In genomic region chr6:9140181-9140580, GRCh38 we compare ENCODE assay signal across 14 cellular contexts.
DNase-seq lines count a peak whose midpoint lies in the region; ATAC-seq, FAIRE-seq and TF ChIP-seq lines count a peak whose summit lies in the region.
"Had no signal": no experiment of that assay in that cellular context is flagged by ENCODE, and none has a peak within 500 bp of the region (broad histone marks: within the 10 kb centered on the region; RNA-seq: fewer than 3 reads in every experiment).

No MANE protein-coding gene starts in this region.

- FAIRE-seq in islet of Langerhans (lab: Jason Lieb, UNC), result peak; percentile 56

- TF ChIP-seq CTCF in AG10803 (conservative IDR thresholded peaks at IDR 0.05; ENCODE audit: low read length) (no peak), RWPE2 (IDR thresholded peaks at IDR 0.05; ENCODE audit: poor library complexity, severe bottlenecking) (no peak)

- H3K27me3 ChIP-seq in RWPE2 (ENCODE audit: insufficient read depth, poor library complexity, severe bottlenecking), result no peaks in the 10 kb centered on the region
- H3K27me3 ChIP-seq: BLaER1 treated with 17β-estradiol and CSF1 and Interleukin-3, amounts not matched to agents 10 nM and 100 nM; SJSA1 had no signal

- H3K4me3 ChIP-seq in AG10803 (ENCODE audit: low read length) (peak overlapping the region; percentile 42), RWPE2 (ENCODE audit: severe bottlenecking) (no peak overlapping the region)
- H3K4me3 ChIP-seq: BLaER1 treated with 17β-estradiol and CSF1 and Interleukin-3, amounts not matched to agents 10 nM and 100 nM; HAP-1; SJSA1 had no signal

- no peaks in the 10 kb centered on the region for H3K36me3 ChIP-seq in RWPE2 (ENCODE audit: low read depth)
- H3K36me3 ChIP-seq: BLaER1 treated with 17β-estradiol and CSF1 and Interleukin-3, amounts not matched to agents 10 nM and 100 nM; HAP-1; SJSA1 had no signal

- DNase-seq in AG10803 (ENCODE audit: low read depth), result no peak
- DNase-seq in NCI-H1417 treated with DMSO at 0.1 percent for 48 hours (lab: John Stamatoyannopoulos, UW), result peak; percentile 58
- no peak for DNase-seq in RWPE2 (ENCODE audit: low spot score)
- DNase-seq in central memory CD4-positive, alpha-beta T cell, result no peak
- no peak for DNase-seq in activated CD4-positive, alpha-beta T cell treated with anti-CD3 and anti-CD28 coated beads, Interleukin-2, amount 50 U/mL, for 48 hours
- DNase-seq: stimulated activated naive CD8-positive, alpha-beta T cell treated with anti-CD3 and anti-CD28 coated beads, Interleukin-15, Interleukin-2, amounts not matched to agents 100 U/mL and 50 U/mL, for 24 hours had no signal

- peaks cover 11% of the 10 kb centered on the region for H3K4me1 ChIP-seq in RWPE2 (ENCODE audit: insufficient read depth, poor library complexity, severe bottlenecking)
- H3K4me1 ChIP-seq: BLaER1 treated with 17β-estradiol and CSF1 and Interleukin-3, amounts not matched to agents 10 nM and 100 nM; HAP-1 had no signal

- ATAC-seq in RWPE2 (ENCODE audit: low read depth), result peak; percentile 83
- no peak for ATAC-seq in GM21360 (IDR thresholded peaks at IDR 0.05; ENCODE audit: unreplicated experiment)
- ATAC-seq in HG03175 (IDR thresholded peaks at IDR 0.05; ENCODE audit: unreplicated experiment), result no peak
- ATAC-seq: right cardiac atrium; stimulated activated naive CD8-positive, alpha-beta T cell treated with anti-CD3 and anti-CD28 coated beads, Interleukin-15, Interleukin-2, amounts not matched to agents 100 U/mL and 50 U/mL, for 24 hours had no signal

- H3K9me3 ChIP-seq in RWPE2 (ENCODE audit: severe bottlenecking), result no peaks in the 10 kb centered on the region
- H3K9me3 ChIP-seq: BLaER1 treated with 17β-estradiol and CSF1 and Interleukin-3, amounts not matched to agents 10 nM and 100 nM; HAP-1; SJSA1 had no signal

- no peak overlapping the region for H3K27ac ChIP-seq in RWPE2 (ENCODE audit: poor library complexity, severe bottlenecking)
- H3K27ac ChIP-seq: BLaER1 treated with 17β-estradiol and CSF1 and Interleukin-3, amounts not matched to agents 10 nM and 100 nM; dorsolateral prefrontal cortex; SJSA1 had no signal
